Comparison of ENCODE assay signal across 13 cellular contexts in the genomic region with DNA sequence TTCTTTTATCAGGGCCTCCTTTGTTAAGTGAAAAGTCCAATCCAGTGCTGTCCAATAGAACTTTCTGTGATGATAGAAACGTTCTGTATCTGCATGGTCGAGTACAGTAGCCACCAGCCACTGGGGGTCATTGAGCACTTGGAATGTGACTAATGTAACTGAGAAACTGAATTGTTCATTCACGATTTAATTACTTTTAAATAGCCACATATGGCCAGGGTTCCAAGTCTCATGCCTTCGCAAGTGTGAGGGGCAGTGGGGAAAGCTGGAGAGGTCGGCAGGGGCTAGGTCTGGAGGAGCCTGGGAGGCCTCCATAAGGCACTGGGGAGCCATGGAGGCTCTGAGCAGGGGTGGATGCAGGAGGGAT. TPM values are rescaled to one million over a fixed set of nuclear protein-coding genes. Genes with fewer than 3 reads are reported as not detected.
DNase-seq lines count a peak whose midpoint lies in the region; ATAC-seq and TF ChIP-seq lines count a peak whose summit lies in the region.
"Had no signal": no experiment of that assay in that cellular context is flagged by ENCODE, and none has a peak within 500 bp of the region (broad histone marks: within the 10 kb centered on the region; RNA-seq: fewer than 3 reads in every experiment).

No MANE protein-coding gene starts in this region.

- no peaks in the 10 kb centered on the region for H3K9me3 Mint-ChIP-seq in nephron
- H3K9me3 Mint-ChIP-seq: central memory CD8-positive, alpha-beta T cell; HFFc6 had no signal

- H3K36me3 ChIP-seq in left ventricle myocardium inferior, result no peaks in the 10 kb centered on the region
- no peaks in the 10 kb centered on the region for H3K36me3 ChIP-seq in body of pancreas (replicated peaks in 1 of 2; ENCODE audit: insufficient read depth in 1 of 2, low read depth in 2 of 2)
- H3K36me3 ChIP-seq in uterus, result no peaks in the 10 kb centered on the region

- no peak for TF ChIP-seq POLR2A in body of pancreas (IDR thresholded peaks at IDR 0.05)
- TF ChIP-seq POLR2A in uterus (IDR thresholded peaks at IDR 0.05), result no peak

- H3K27me3 Mint-ChIP-seq in nephron (ENCODE audit: low read depth), result peaks cover 10% of the 10 kb centered on the region
- H3K27me3 Mint-ChIP-seq: central memory CD8-positive, alpha-beta T cell had no signal

- H3K4me3 Mint-ChIP-seq in nephron, result peak overlapping the region in 2 of 3 experiments; percentile 9 to 36
- H3K4me3 Mint-ChIP-seq: HFFc6 had no signal

- H3K4me1 ChIP-seq in left ventricle myocardium inferior (peaks cover 51% of the 10 kb centered on the region), body of pancreas (peaks cover 56% of the 10 kb centered on the region), uterus (peaks cover 0 to 21% of the 10 kb centered on the region in 2 donors)

- H3K9me3 ChIP-seq in left ventricle myocardium inferior (replicated peaks) (no peaks in the 10 kb centered on the region), body of pancreas (no peaks in the 10 kb centered on the region), uterus (no peaks in the 10 kb centered on the region)

- intact Hi-C loops in left ventricle myocardium inferior (cut with micrococcal nuclease), result no loop called here
- intact Hi-C loops in Right ventricle myocardium inferior (cut with DNase I), result no loop called here
- intact Hi-C loops in body of pancreas (cut with DNase I), result no loop called here
- intact Hi-C loops in uterus (cut with DNase I; ENCODE audit: low total_unique reads), result no loop called here

- no peak for ATAC-seq in Right ventricle myocardium inferior
- ATAC-seq in body of pancreas, result no peak
- no peak for ATAC-seq in omental fat pad (ENCODE audit: low FRiP score)

- H3K27ac Mint-ChIP-seq in nephron, result peak overlapping the region; percentile 91 to 99 (median 94)
- H3K27ac Mint-ChIP-seq: HFFc6 had no signal

- H3K27ac ChIP-seq in left ventricle myocardium inferior (replicated peaks) (peak overlapping the region; percentile 96), body of pancreas (peak overlapping the region; percentile 63 to 96 (median 88)), uterus (peak overlapping the region; percentile 87 to 91)

- H3K4me3 ChIP-seq in left ventricle myocardium inferior, result no peak overlapping the region
- no peak overlapping the region for H3K4me3 ChIP-seq in body of pancreas
- no peak overlapping the region for H3K4me3 ChIP-seq in uterus

- no peak for TF ChIP-seq CTCF in left ventricle myocardium inferior (IDR thresholded peaks at IDR 0.05; ENCODE audit: borderline replicate concordance)
- TF ChIP-seq CTCF in body of pancreas (IDR thresholded peaks at IDR 0.05), result no peak
- TF ChIP-seq CTCF in nephron (IDR thresholded peaks at IDR 0.05; ENCODE audit: unreplicated experiment in 3 of 3), result no peak
- TF ChIP-seq CTCF in uterus (IDR thresholded peaks at IDR 0.05), result no peak
- TF ChIP-seq CTCF in omental fat pad (IDR thresholded peaks at IDR 0.05), result no peak

- 45 to 47% methylated on average over 5 of the region's 5 CpGs for WGBS in body of pancreas, 2 donors

- DNase-seq in left ventricle myocardium inferior, result no peak
- no peak for DNase-seq in Right ventricle myocardium inferior (ENCODE audit: missing footprints)
- no peak for DNase-seq in body of pancreas
- no peak for DNase-seq in uterus
- DNase-seq in omental fat pad (ENCODE audit: low spot score), result no peak
- DNase-seq in SHP77 (lab: John Stamatoyannopoulos, UW), result no peak
- DNase-seq in DMS 273 (lab: John Stamatoyannopoulos, UW; ENCODE audit: unreplicated experiment), result no peak
- DNase-seq: activated CD4-positive, alpha-beta T cell treated with anti-CD3 and anti-CD28 coated beads, Interleukin-2, amount 50 U/mL, for 48 hours; HFFc6; NCI-H1436 treated with DMSO at 0.1 percent for 48 hours; RPMI8226 had no signal

- no peaks in the 10 kb centered on the region for H3K27me3 ChIP-seq in left ventricle myocardium inferior (ENCODE audit: low read depth)
- no peaks in the 10 kb centered on the region for H3K27me3 ChIP-seq in body of pancreas
- no peaks in the 10 kb centered on the region for H3K27me3 ChIP-seq in uterus

- peaks cover 34% of the 10 kb centered on the region for H3K4me1 Mint-ChIP-seq in nephron

- H3K36me3 Mint-ChIP-seq in nephron (ENCODE audit: low read depth), result no peaks in the 10 kb centered on the region

RNA-seq across cellular contexts. Expression of a gene that starts 20.6 kb away (rescaled TPM):
- not detected for total RNA-seq in left ventricle myocardium inferior
- not detected for total RNA-seq in Right ventricle myocardium inferior
- total RNA-seq in body of pancreas, result 10 to 100 TPM in 1 of 2 donors, under 1 TPM in 1; 0.26 to 15.5 TPM
- not detected for total RNA-seq in uterus
- not detected for total RNA-seq in omental fat pad

RNA-seq across cellular contexts. Expression of a gene that starts 28.9 kb away (rescaled TPM):
- 3.5 TPM for total RNA-seq in left ventricle myocardium inferior
- total RNA-seq in Right ventricle myocardium inferior, result 5.2 TPM
- 10 to 100 TPM; 26.0 to 35.0 TPM for total RNA-seq in body of pancreas
- 100 to 1,000 TPM in 1 of 4 donors, 10 to 100 TPM in 3; 12.3 to 114 (median 65.2) TPM for total RNA-seq in uterus
- 100 to 1,000 TPM in 2 of 4 donors, 10 to 100 TPM in 2; 32.3 to 190 (median 99.5) TPM for total RNA-seq in omental fat pad
